Comparison of ENCODE assay signal across 11 cellular contexts in genomic region chr3:73037369-73037699, GRCh38. TPM values are rescaled to one million over a fixed set of nuclear protein-coding genes. Genes with fewer than 3 reads are reported as not detected.
DNase-seq lines count a peak whose midpoint lies in the region; ATAC-seq and TF ChIP-seq lines count a peak whose summit lies in the region.
"Had no signal": no experiment of that assay in that cellular context is flagged by ENCODE, and none has a peak within 500 bp of the region (broad histone marks: within the 10 kb centered on the region; RNA-seq: fewer than 3 reads in every experiment).

No MANE protein-coding gene starts in this region.

- H3K27me3 Mint-ChIP-seq in natural killer cell treated with Interleukin-12 subunit alpha and Interleukin-12 subunit beta and Interleukin-15 and Interleukin-18, amount 100 ng/mL, for 72 hours: no peaks in the 10 kb centered on the region

- peaks cover 6% of the 10 kb centered on the region for H3K36me3 Mint-ChIP-seq in natural killer cell treated with Interleukin-12 subunit alpha and Interleukin-12 subunit beta and Interleukin-15 and Interleukin-18, amount 100 ng/mL, for 72 hours

- intact Hi-C loops in dorsolateral prefrontal cortex (cut with DNase I): no loop called here

- ATAC-seq in natural killer cell treated with Interleukin-12 subunit alpha and Interleukin-12 subunit beta and Interleukin-15 and Interleukin-18, amount 100 ng/mL, for 72 hours: no peak

- H3K9me2 ChIP-seq in MM.1S (replicated peaks; ENCODE audit: insufficient read depth, low read length): no peaks in the 10 kb centered on the region

- DNase-seq in DMS53 (lab: John Stamatoyannopoulos, UW) (peak; percentile 0), DMS53 treated with DMSO at 0.1 percent for 48 hours (lab: John Stamatoyannopoulos, UW; ENCODE audit: unreplicated experiment) (no peak), MM.1S (no peak), dorsolateral prefrontal cortex (no peak), NCI-H128 (lab: John Stamatoyannopoulos, UW; ENCODE audit: unreplicated experiment) (no peak), NCI-H1048 (lab: John Stamatoyannopoulos, UW) (no peak), DMS153 (lab: John Stamatoyannopoulos, UW) (no peak)
- DNase-seq in natural killer cell treated with Interleukin-12 subunit alpha and Interleukin-12 subunit beta and Interleukin-15 and Interleukin-18, amount 100 ng/mL, for 72 hours (ENCODE audit: low spot score): no peak
- DNase-seq: activated effector memory CD4-positive, alpha-beta T cell treated with Interleukin-2 at 50 U/mL for 16 hours had no signal

- H3K4me1 Mint-ChIP-seq in natural killer cell treated with Interleukin-12 subunit alpha and Interleukin-12 subunit beta and Interleukin-15 and Interleukin-18, amount 100 ng/mL, for 72 hours (ENCODE audit: low read depth in 2 of 2): peaks cover 50 to 59% of the 10 kb centered on the region in 2 donors

- 0 out of 2 replicates have a peak, but pooled peaks cover 6% of the 10 kb centered on the region for H3K36me3 ChIP-seq in MM.1S (replicated peaks; ENCODE audit: insufficient read depth, low read length)

- H3K79me2 ChIP-seq in MM.1S (ENCODE audit: low read length): peaks cover 100% of the 10 kb centered on the region

- peak overlapping the region; percentile 79 for H3K27ac ChIP-seq in MM.1S (ENCODE audit: low read length)
- peak overlapping the region in 30 of 59 donors; percentile 7 to 65 (median 32) for H3K27ac ChIP-seq in dorsolateral prefrontal cortex
- H3K27ac ChIP-seq: 22Rv1 had no signal

- H3K4me3 ChIP-seq in MM.1S (ENCODE audit: low read length): peak overlapping the region; percentile 8; the same call in 1 of the 2 replicates
- no peak overlapping the region for H3K4me3 ChIP-seq in dorsolateral prefrontal cortex

- no peaks in the 10 kb centered on the region for H3K9me3 Mint-ChIP-seq in natural killer cell treated with Interleukin-12 subunit alpha and Interleukin-12 subunit beta and Interleukin-15 and Interleukin-18, amount 100 ng/mL, for 72 hours
- H3K9me3 Mint-ChIP-seq: neural crest cell had no signal

- H4K20me1 ChIP-seq in MM.1S (ENCODE audit: insufficient read depth, low read length): peaks cover 49% of the 10 kb centered on the region; the same call in 1 of the 2 replicates

- no peaks in the 10 kb centered on the region for H3K9me3 ChIP-seq in MM.1S (replicated peaks; ENCODE audit: insufficient read depth, low read length)

- peaks cover 34% of the 10 kb centered on the region for H3K4me1 ChIP-seq in MM.1S (ENCODE audit: low read length)

- H2AFZ ChIP-seq in MM.1S (ENCODE audit: low read length): no peak overlapping the region

- no peaks in the 10 kb centered on the region for H3K27me3 ChIP-seq in MM.1S (replicated peaks; ENCODE audit: insufficient read depth, low read length)
- H3K27me3 ChIP-seq in dorsolateral prefrontal cortex: no peaks in the 10 kb centered on the region

- H3F3A ChIP-seq in MM.1S (ENCODE audit: insufficient read depth, low read length): peaks cover 27% of the 10 kb centered on the region

- TF ChIP-seq CTCF in MM.1S (IDR thresholded peaks at IDR 0.05; ENCODE audit: low read length) (no peak), dorsolateral prefrontal cortex (IDR thresholded peaks at IDR 0.05 in 54 of 56, conservative IDR thresholded peaks at IDR 0.05 in 2 of 56; ENCODE audit: low read depth in 1 of 56, partially characterized antibody in 56 of 56) (no peak)

- peak overlapping the region; percentile 12; the same call in 1 of the 2 replicates for H3K9ac ChIP-seq in MM.1S (ENCODE audit: low read length)

- H3K27ac Mint-ChIP-seq in natural killer cell treated with Interleukin-12 subunit alpha and Interleukin-12 subunit beta and Interleukin-15 and Interleukin-18, amount 100 ng/mL, for 72 hours: peak overlapping the region; percentile 7 to 75

- no peak overlapping the region for H3K4me3 Mint-ChIP-seq in natural killer cell treated with Interleukin-12 subunit alpha and Interleukin-12 subunit beta and Interleukin-15 and Interleukin-18, amount 100 ng/mL, for 72 hours

- peak overlapping the region; percentile 50 for H3K4me2 ChIP-seq in MM.1S (ENCODE audit: low read depth, low read length)

RNA-seq across cellular contexts. Expression of gene EBLN2, which starts 24.1 kb away (rescaled TPM):
- 10 to 100 TPM in 4 of 120 experiments, 1 to 10 TPM in 116; 2.3 to 11.4 (median 6.0) TPM for total RNA-seq in dorsolateral prefrontal cortex
- total RNA-seq in natural killer cell treated with Interleukin-12 subunit alpha and Interleukin-12 subunit beta and Interleukin-15 and Interleukin-18, amount 100 ng/mL, for 72 hours: 10 to 100 TPM; 10.3 to 15.5 TPM

RNA-seq across cellular contexts. Expression of gene PPP4R2, which starts 40.7 kb away (rescaled TPM):
- total RNA-seq in dorsolateral prefrontal cortex: 100 to 1,000 TPM in 7 of 120 experiments, 10 to 100 TPM in 113; 50.2 to 118 (median 78.2) TPM
- 100 to 1,000 TPM; 126 to 128 TPM for total RNA-seq in natural killer cell treated with Interleukin-12 subunit alpha and Interleukin-12 subunit beta and Interleukin-15 and Interleukin-18, amount 100 ng/mL, for 72 hours
